8 cellular contexts compared by ENCODE assay signal in genomic region chr10:14560274-14560673, GRCh38.
DNase-seq lines count a peak whose midpoint lies in the region; FAIRE-seq and TF ChIP-seq lines count a peak whose summit lies in the region.

No MANE protein-coding gene starts in this region.

- POLR2A ChIA-PET in CD8-positive, alpha-beta memory T cell (lab: Charles Lee) = interaction anchor here (0.6 to 0.9 kb wide), 3 partner anchors 28 to 35 kb away, joined by 3 to 6 read pairs (median 3); no protein-coding TSS in a partner anchor

- no peaks in the 10 kb centered on the region for H3K9me3 ChIP-seq in CD8-positive, alpha-beta memory T cell (ENCODE audit: low read length)
- H3K9me3 ChIP-seq in Karpas-422 (ENCODE audit: low read length) (no peaks in the 10 kb centered on the region), ascending aorta (no peaks in the 10 kb centered on the region)

- peaks cover 0 to 29% (median 6%) of the 10 kb centered on the region in 3 donors for H3K36me3 Mint-ChIP-seq in CD8-positive, alpha-beta memory T cell

- no peak overlapping the region for H2AFZ ChIP-seq in Karpas-422 (ENCODE audit: low read length)

- no peak overlapping the region for H3K27ac ChIP-seq in CD8-positive, alpha-beta memory T cell (ENCODE audit: low read depth, low read length)
- no peak overlapping the region for H3K27ac ChIP-seq in Karpas-422 (ENCODE audit: low read length)
- H3K27ac ChIP-seq in ascending aorta = no peak overlapping the region

- H3K9ac ChIP-seq in Karpas-422 (ENCODE audit: low read length) = no peak overlapping the region

- peaks cover 98% of the 10 kb centered on the region for H3K79me2 ChIP-seq in Karpas-422 (ENCODE audit: low read length)

- CTCF ChIA-PET in CD8-positive, alpha-beta memory T cell (lab: Charles Lee) = interaction anchor here (0.7 to 1.2 kb wide), 2 partner anchors 9 to 17 kb away, joined by 3 to 4 read pairs; no protein-coding TSS in a partner anchor

- no peaks in the 10 kb centered on the region for H3K27me3 ChIP-seq in CD8-positive, alpha-beta memory T cell (ENCODE audit: insufficient read depth, low read length, poor library complexity, severe bottlenecking)
- H3K27me3 ChIP-seq in Karpas-422 (ENCODE audit: low read length) (no peaks in the 10 kb centered on the region), ascending aorta (no peaks in the 10 kb centered on the region)

- H3K9me2 ChIP-seq in Karpas-422 (replicated peaks; ENCODE audit: insufficient read depth, low read length) = no peaks in the 10 kb centered on the region

- peak overlapping the region; percentile 56 to 81 (median 78) for H3K4me3 Mint-ChIP-seq in CD8-positive, alpha-beta memory T cell

- no peak for FAIRE-seq in frontal cortex (lab: Jason Lieb, UNC)

- no peak overlapping the region for H3K4me2 ChIP-seq in Karpas-422 (ENCODE audit: low read depth, low read length, poor library complexity, severe bottlenecking)

- no peak for TF ChIP-seq CTCF in ascending aorta (IDR thresholded peaks at IDR 0.05)

- no peaks in the 10 kb centered on the region for H3K36me3 ChIP-seq in CD8-positive, alpha-beta memory T cell (ENCODE audit: insufficient read depth, low read length)
- H3K36me3 ChIP-seq in Karpas-422 (ENCODE audit: insufficient read depth, low read length) (no peaks in the 10 kb centered on the region), ascending aorta (no peaks in the 10 kb centered on the region)

- peaks cover 92 to 100% (median 97%) of the 10 kb centered on the region in 3 donors for H3K4me1 Mint-ChIP-seq in CD8-positive, alpha-beta memory T cell

- intact Hi-C loops in ascending aorta (cut with DNase I) = no loop called here

- no peaks in the 10 kb centered on the region for H3K27me3 Mint-ChIP-seq in CD8-positive, alpha-beta memory T cell

- DNase-seq in CD8-positive, alpha-beta memory T cell = peak in 3 of 5 donors; percentile 31 to 71 (median 38)
- DNase-seq in MV-4-11 (lab: John Stamatoyannopoulos, UW) = peak; percentile 88
- peak; percentile 53 for DNase-seq in activated CD8-positive, alpha-beta memory T cell treated with anti-CD3 and anti-CD28 coated beads, Interleukin-2, amount 50 U/mL, for 24 hours (ENCODE audit: extremely low read depth)
- peak; percentile 23 for DNase-seq in glomerular visceral epithelial cell (ENCODE audit: extremely low spot score)
- peak; percentile 43 to 59 for DNase-seq in stimulated activated CD8-positive, alpha-beta memory T cell treated with anti-CD3 and anti-CD28 coated beads, Interleukin-2, amount 100 ng/mL, for 48 hours (ENCODE audit: low read depth in 2 of 2)
- no peak for DNase-seq in frontal cortex (ENCODE audit: low spot score in 2 of 2)
- DNase-seq in Karpas-422 = no peak
- DNase-seq in ascending aorta (ENCODE audit: low spot score in 2 of 2) = no peak

- peak overlapping the region; percentile 82 to 99 (median 94) for H3K27ac Mint-ChIP-seq in CD8-positive, alpha-beta memory T cell

- H3K4me1 ChIP-seq in CD8-positive, alpha-beta memory T cell (ENCODE audit: insufficient read depth, low read length) = peaks cover 93% of the 10 kb centered on the region
- peaks cover 81% of the 10 kb centered on the region for H3K4me1 ChIP-seq in Karpas-422 (ENCODE audit: low read length)
- H3K4me1 ChIP-seq in ascending aorta = peaks cover 0 to 13% of the 10 kb centered on the region in 2 donors

- H3K9me3 Mint-ChIP-seq in CD8-positive, alpha-beta memory T cell = peaks cover 0 to 3% (median 0%) of the 10 kb centered on the region in 5 donors

- no peak overlapping the region for H3K4me3 ChIP-seq in CD8-positive, alpha-beta memory T cell (ENCODE audit: low read length)
- H3K4me3 ChIP-seq in Karpas-422 (ENCODE audit: low read length) (no peak overlapping the region), ascending aorta (no peak overlapping the region)

- H4K20me1 ChIP-seq in Karpas-422 (ENCODE audit: insufficient read depth, low read depth, low read length) = no peaks in the 10 kb centered on the region

Comparison
In these comparisons a context has a peak if more than half of its experiments do, and no peak if none do; other contexts are left out.
1. DNase-seq: peak in CD8-positive, alpha-beta memory T cell (3 of 5), MV-4-11 (single experiment), activated CD8-positive, alpha-beta memory T cell treated with anti-CD3 and anti-CD28 coated beads, Interleukin-2, amount 50 U/mL, for 24 hours (single experiment), glomerular visceral epithelial cell (single experiment) and stimulated activated CD8-positive, alpha-beta memory T cell treated with anti-CD3 and anti-CD28 coated beads, Interleukin-2, amount 100 ng/mL, for 48 hours (2 of 2); none in frontal cortex (0 of 2), Karpas-422 (single experiment) and ascending aorta (0 of 2).